Comparison of ENCODE assay signal across 8 cellular contexts in the genomic region with DNA sequence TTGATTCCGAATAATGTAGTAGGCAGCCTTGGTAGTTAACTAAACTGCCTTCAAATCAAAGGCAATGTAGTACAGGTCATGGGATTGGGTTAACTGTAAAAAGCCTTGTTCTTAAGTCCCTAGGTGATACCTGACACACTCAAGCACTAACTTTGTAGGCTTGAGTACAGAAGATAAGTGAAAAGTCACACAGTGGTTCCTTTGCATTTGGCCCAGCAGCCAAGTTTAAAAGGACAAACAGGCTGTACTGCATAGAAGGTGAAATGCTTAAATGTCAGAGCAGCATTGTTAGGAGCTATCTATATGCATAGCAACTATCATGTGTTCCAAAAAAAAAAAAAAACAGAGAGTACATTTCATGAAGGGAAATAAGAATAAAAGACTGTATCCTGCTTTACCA.
"Had no signal": no experiment of that assay in that cellular context is flagged by ENCODE, and none has a peak within 500 bp of the region (broad histone marks: within the 10 kb centered on the region; RNA-seq: fewer than 3 reads in every experiment).

No MANE protein-coding gene starts in this region.

- H3K36me3 ChIP-seq: HAP-1 had no signal

- H3K9me3 ChIP-seq: HAP-1 had no signal

- H3K4me3 ChIP-seq: GM23248, HAP-1 had no signal

- ATAC-seq: HCT116, HepG2 had no signal

- H3K4me1 ChIP-seq: HAP-1 had no signal

- DNase-seq: GM23248, GOT3, H7, HFFc6 had no signal

- H3K27ac ChIP-seq: GM23248, HL-60 had no signal
